Comparison of ENCODE assay signal across 15 cellular contexts in genomic region chr12:101666017-101666728, GRCh38. TPM values are rescaled to one million over a fixed set of nuclear protein-coding genes. Genes with fewer than 3 reads are reported as not detected.
DNase-seq lines count a peak whose midpoint lies in the region; TF ChIP-seq lines count a peak whose summit lies in the region.
"Had no signal": no experiment of that assay in that cellular context is flagged by ENCODE, and none has a peak within 500 bp of the region (broad histone marks: within the 10 kb centered on the region; RNA-seq: fewer than 3 reads in every experiment).

No MANE protein-coding gene starts in this region.

- H3K4me2 ChIP-seq in OCI-LY1 (ENCODE audit: low read length): peak overlapping the region; percentile 11; the same call in 1 of the 2 replicates

- no peaks in the 10 kb centered on the region for H3K79me2 ChIP-seq in OCI-LY1 (ENCODE audit: insufficient read depth, low read length)

- H3K4me1 ChIP-seq in OCI-LY1 (ENCODE audit: insufficient read depth, low read length, severe bottlenecking): peaks cover 51% of the 10 kb centered on the region
- peaks cover 10% of the 10 kb centered on the region for H3K4me1 ChIP-seq in neuron (ENCODE audit: insufficient read depth, low read length)
- H3K4me1 ChIP-seq in colonic mucosa: no peaks in the 10 kb centered on the region

- intact Hi-C loops in dorsolateral prefrontal cortex (cut with DNase I): no loop called here
- intact Hi-C loops in colonic mucosa (cut with DNase I): no loop called here

- H4K20me1 ChIP-seq in OCI-LY1 (ENCODE audit: insufficient read depth, low read length): no peaks in the 10 kb centered on the region

- no peak overlapping the region for H3K4me3 ChIP-seq in OCI-LY1 (ENCODE audit: low read depth, low read length, poor library complexity, severe bottlenecking)
- H3K4me3 ChIP-seq in dorsolateral prefrontal cortex: peak overlapping the region in 40 of 59 donors; percentile 4 to 55 (median 32)
- H3K4me3 ChIP-seq in neuron (ENCODE audit: low read length): no peak overlapping the region
- H3K4me3 ChIP-seq in colonic mucosa: no peak overlapping the region

- H3K27me3 ChIP-seq in OCI-LY1 (ENCODE audit: insufficient read depth, low read length): no peaks in the 10 kb centered on the region
- peaks cover 0 to 27% (median 0%) of the 10 kb centered on the region in 45 donors for H3K27me3 ChIP-seq in dorsolateral prefrontal cortex
- no peaks in the 10 kb centered on the region for H3K27me3 ChIP-seq in neuron (ENCODE audit: insufficient read depth, low read length)
- H3K27me3 ChIP-seq in colonic mucosa: no peaks in the 10 kb centered on the region

- no peaks in the 10 kb centered on the region for H3K9me3 ChIP-seq in OCI-LY1 (ENCODE audit: low read length)
- no peaks in the 10 kb centered on the region for H3K9me3 ChIP-seq in neuron (ENCODE audit: low read length)
- H3K9me3 ChIP-seq in colonic mucosa: no peaks in the 10 kb centered on the region

- H3F3A ChIP-seq in OCI-LY1 (ENCODE audit: insufficient read depth, low read length): no peaks in the 10 kb centered on the region

- peak in 3 of 10 donors; percentile 28 to 47 (median 30) for DNase-seq in dorsolateral prefrontal cortex
- peak in 28 of 49 donors; percentile 11 to 69 (median 28) for DNase-seq in substantia nigra (lab: John Stamatoyannopoulos, UW)
- DNase-seq in NCI-H774 (lab: John Stamatoyannopoulos, UW): no peak
- DNase-seq in colonic mucosa: no peak
- DNase-seq in stimulated activated CD4-positive, alpha-beta T cell treated with anti-CD3 and anti-CD28 coated beads, Interleukin-2, amount 100 ng/mL, for 24 hours: no peak
- DNase-seq: EL, H9, Karpas-422, MM.1S, NCI-H1105, NCI-H187, NCI-H82, SIG-M5 had no signal

- H3K9me2 ChIP-seq in OCI-LY1 (ENCODE audit: low read depth, low read length): no peaks in the 10 kb centered on the region

- H3K9ac ChIP-seq in OCI-LY1 (ENCODE audit: low read length) (no peak overlapping the region), colonic mucosa (ENCODE audit: low read depth in 2 of 2, low read length in 2 of 2) (no peak overlapping the region)

- H2AFZ ChIP-seq in OCI-LY1 (ENCODE audit: low read length) (no peak overlapping the region), neuron (ENCODE audit: low read depth, low read length) (peak overlapping the region; percentile 46)

- no peak for TF ChIP-seq CTCF in OCI-LY1 (IDR thresholded peaks at IDR 0.05; ENCODE audit: low read length)
- no peak for TF ChIP-seq CTCF in dorsolateral prefrontal cortex (IDR thresholded peaks at IDR 0.05 in 54 of 56, conservative IDR thresholded peaks at IDR 0.05 in 2 of 56; ENCODE audit: low read depth in 1 of 56, partially characterized antibody in 56 of 56)
- TF ChIP-seq CTCF in colonic mucosa (IDR thresholded peaks at IDR 0.05): no peak

- no peaks in the 10 kb centered on the region for H3K36me3 ChIP-seq in OCI-LY1 (ENCODE audit: insufficient read depth, low read length)
- no peaks in the 10 kb centered on the region for H3K36me3 ChIP-seq in neuron (ENCODE audit: insufficient read depth, low read length)
- H3K36me3 ChIP-seq in colonic mucosa: no peaks in the 10 kb centered on the region

- H3K27ac ChIP-seq in OCI-LY1 (ENCODE audit: low read depth, low read length, poor library complexity, severe bottlenecking) (no peak overlapping the region), dorsolateral prefrontal cortex (peak overlapping the region in 26 of 59 donors; percentile 4 to 71 (median 33)), substantia nigra (ENCODE audit: low read depth, low read length, poor library complexity, severe bottlenecking) (no peak overlapping the region), colonic mucosa (no peak overlapping the region)

RNA-seq across cellular contexts. Expression of gene CHPT1, which starts 31.3 kb away (rescaled TPM):
- total RNA-seq in dorsolateral prefrontal cortex (100 to 1,000 TPM in 8 of 120 experiments, 10 to 100 TPM in 112; 43.8 to 129 (median 68.8) TPM), colonic mucosa (100 to 1,000 TPM in 1 of 2 donors, 10 to 100 TPM in 1; 88.6 to 108 TPM)

Comparison
In these comparisons a context has a peak if more than half of its experiments do, and no peak if none do; other contexts are left out.
1. H3K4me3 ChIP-seq: peak in dorsolateral prefrontal cortex (40 of 59); none in OCI-LY1 (single experiment), neuron (single experiment) and colonic mucosa (single experiment).
2. DNase-seq: peak in substantia nigra (28 of 49); none in NCI-H774 (single experiment), colonic mucosa (single experiment) and stimulated activated CD4-positive, alpha-beta T cell treated with anti-CD3 and anti-CD28 coated beads, Interleukin-2, amount 100 ng/mL, for 24 hours (0 of 2).